In the genomic region with DNA sequence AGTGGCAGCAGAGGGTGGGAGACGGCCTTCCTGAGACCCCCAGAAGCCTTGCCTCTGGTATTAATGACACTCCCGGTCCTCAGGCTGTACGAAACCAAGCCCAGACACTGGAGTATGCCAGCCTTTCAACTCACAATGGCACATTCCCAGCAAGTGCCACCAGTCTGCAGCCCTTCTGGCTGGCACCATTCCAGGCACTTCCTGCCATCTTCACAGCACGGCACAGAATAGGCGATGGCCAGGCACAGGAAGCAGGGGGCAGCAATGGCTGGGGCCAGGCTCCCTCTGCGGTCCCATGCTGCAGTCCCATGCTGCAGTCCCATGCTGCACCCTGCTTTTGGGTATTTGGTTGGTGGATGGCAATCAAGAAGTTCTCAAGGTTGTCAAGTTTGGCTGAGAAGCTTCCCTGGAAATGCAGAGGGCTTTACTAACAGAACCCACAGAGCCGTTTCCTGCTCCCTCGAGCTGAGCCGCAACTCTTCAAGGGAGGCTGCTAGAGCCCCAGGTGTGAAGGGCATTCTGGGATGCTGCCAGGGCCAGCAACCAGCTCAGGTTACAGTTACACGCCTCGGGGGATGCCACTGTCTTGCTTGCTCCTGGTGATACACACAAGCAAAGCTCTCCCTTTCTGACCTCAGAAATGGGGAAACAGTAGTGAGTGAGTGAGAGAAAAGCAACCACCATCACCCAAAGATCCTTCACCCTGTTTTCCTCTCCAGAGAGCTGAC, we compare ENCODE assay signal across 8 cellular contexts. TPM values are rescaled to one million over a fixed set of nuclear protein-coding genes. Genes with fewer than 3 reads are reported as not detected.
DNase-seq lines count a peak whose midpoint lies in the region; ATAC-seq and TF ChIP-seq lines count a peak whose summit lies in the region.

No MANE protein-coding gene starts in this region.

- no peaks in the 10 kb centered on the region for H3K36me3 ChIP-seq in kidney epithelial cell (ENCODE audit: control insufficient read depth, insufficient read depth, low read length)

- peaks cover 4% of the 10 kb centered on the region for H3K27me3 ChIP-seq in kidney epithelial cell (ENCODE audit: control insufficient read depth, insufficient read depth, low read length)

- peak; percentile 46 for DNase-seq in DMS 273 (lab: John Stamatoyannopoulos, UW; ENCODE audit: unreplicated experiment)
- peak; percentile 14 for DNase-seq in MV-4-11 (lab: John Stamatoyannopoulos, UW)
- peak; percentile 72 for DNase-seq in SHP77 treated with DMSO at 0.1 percent for 48 hours (lab: John Stamatoyannopoulos, UW)
- peak; percentile 49 for DNase-seq in kidney epithelial cell (ENCODE audit: low read depth)
- DNase-seq in coronary artery (ENCODE audit: low spot score), result no peak
- DNase-seq in superior temporal gyrus (ENCODE audit: extremely low spot score), result no peak

- ATAC-seq in HG03432 (IDR thresholded peaks at IDR 0.05; ENCODE audit: unreplicated experiment) (no peak), GM18858 (IDR thresholded peaks at IDR 0.05; ENCODE audit: unreplicated experiment) (no peak)

- H3K4me3 ChIP-seq in kidney epithelial cell (ENCODE audit: low read depth, low read length), result no peak overlapping the region
- H3K4me3 ChIP-seq in coronary artery, result no peak overlapping the region

- TF ChIP-seq CTCF in kidney epithelial cell (IDR thresholded peaks at IDR 0.05; ENCODE audit: insufficient read depth, low read length, poor library complexity, severe bottlenecking) (no peak), coronary artery (IDR thresholded peaks at IDR 0.05) (no peak)

- no peak overlapping the region for H3K27ac ChIP-seq in coronary artery

RNA-seq across cellular contexts. Expression of gene LRFN4, which starts 23.8 kb away (rescaled TPM):
- 53.5 and 72.3 TPM in 2 replicates for total RNA-seq in kidney epithelial cell

RNA-seq across cellular contexts. Expression of gene RCE1, which starts 37.4 kb away (rescaled TPM):
- 45.2 and 52.7 TPM in 2 replicates for total RNA-seq in kidney epithelial cell

Comparison
In these comparisons a context has a peak if more than half of its experiments do, and no peak if none do; other contexts are left out.
1. DNase-seq: peak in DMS 273 (single experiment), MV-4-11 (single experiment), SHP77 treated with DMSO at 0.1 percent for 48 hours (single experiment) and kidney epithelial cell (single experiment); none in coronary artery (single experiment) and superior temporal gyrus (single experiment).